ENCODE assay signal across 1 cellular context in genomic region chr7:154231732-154232131, GRCh38.
A peak's percentile ranks its signal among the peaks of the same experiment; 100 is the strongest.
TF ChIP-seq lines count a peak whose summit lies in the region.

No MANE protein-coding gene starts in this region.

TF ChIP-seq in K562, 482 proteins besides CTCF, POLR2A, EP300 and RAD21 (continued from another document):
- TF ChIP-seq GTF2B (IDR thresholded peaks at IDR 0.05; ENCODE audit: extremely low read depth, insufficient read length) (no peak), STAG1 (CRISPR knock-in tag; IDR thresholded peaks at IDR 0.05; ENCODE audit: borderline replicate concordance) (no peak), MIER1 (IDR thresholded peaks at IDR 0.05; ENCODE audit: low read depth) (peak; percentile 91), HNRNPLL (IDR thresholded peaks at IDR 0.05; ENCODE audit: low read depth, low read length, poor library complexity, severe bottlenecking) (no peak), NR4A1 (CRISPR knock-in tag; IDR thresholded peaks at IDR 0.05) (no peak), NR4A1 (tag; IDR thresholded peaks at IDR 0.05) (0 out of 2 replicates have a peak, but pooled peaks have one; percentile 35), REST (CRISPR knock-in tag; IDR thresholded peaks at IDR 0.05; ENCODE audit: low read depth) (peak; percentile 94), ZNF830 (CRISPR knock-in tag; IDR thresholded peaks at IDR 0.05) (no peak), EHMT2 (IDR thresholded peaks at IDR 0.05) (peak; percentile 98), HNRNPUL1 (IDR thresholded peaks at IDR 0.05; ENCODE audit: low read length) (no peak), AFF1 (IDR thresholded peaks at IDR 0.05; ENCODE audit: low read depth in 1 of 2, partially characterized antibody in 2 of 2) (peak in 1 of 2 experiments; percentile 45), RCOR1 (IDR thresholded peaks at IDR 0.05; ENCODE audit: borderline replicate concordance in 1 of 2, low read depth in 2 of 2, low read length in 2 of 2) (0 out of 4 replicates have a peak, but pooled peaks of 1 of the 2 experiments have one; percentile 19)
TF ChIP-seq in K562: peak in this region for 6.
